In the genomic region with DNA sequence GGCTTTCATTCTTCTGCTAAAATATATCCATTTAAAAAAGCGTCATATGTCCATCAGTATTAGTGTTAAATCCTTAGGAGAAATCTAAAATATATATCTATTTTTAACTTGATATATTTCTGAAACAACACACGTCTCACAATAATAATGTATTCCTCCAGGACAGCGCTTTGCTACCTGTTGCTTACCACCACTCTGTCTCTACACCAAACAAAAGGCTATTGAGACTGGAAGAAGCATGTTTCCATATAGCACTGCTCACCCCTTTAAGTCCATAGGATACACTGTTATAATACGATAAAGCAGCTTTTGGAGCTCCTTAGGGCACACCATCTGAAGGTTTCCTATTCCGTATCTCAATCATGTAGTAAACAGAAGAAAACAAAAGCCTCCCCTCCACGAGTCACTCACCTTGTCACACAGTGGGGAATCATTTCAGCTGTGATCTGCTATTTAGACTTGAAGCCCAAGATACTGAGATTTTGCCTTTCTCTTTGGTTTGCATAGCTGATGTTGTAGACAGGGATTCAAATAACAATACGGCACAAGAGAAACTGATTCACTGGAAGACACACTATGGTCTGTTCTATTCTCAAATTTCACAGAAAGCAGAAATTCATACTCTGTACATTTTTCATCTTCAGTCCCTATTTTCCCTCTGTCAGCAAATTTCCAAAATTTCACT, we compare ENCODE assay signal across 12 cellular contexts.
A peak's percentile ranks its signal among the peaks of the same experiment; 100 is the strongest.
DNase-seq lines count a peak whose midpoint lies in the region; ATAC-seq and TF ChIP-seq lines count a peak whose summit lies in the region.
"Had no signal": no experiment of that assay in that cellular context is flagged by ENCODE, and none has a peak within 500 bp of the region (broad histone marks: within the 10 kb centered on the region; RNA-seq: fewer than 3 reads in every experiment).

No MANE protein-coding gene starts in this region.

- TF ChIP-seq POLR2A in sigmoid colon (IDR thresholded peaks at IDR 0.05) = no peak

- H3K9me3 ChIP-seq in iPS-20b (ENCODE audit: insufficient read depth, low read depth, low read length) (no peaks in the 10 kb centered on the region), sigmoid colon (no peaks in the 10 kb centered on the region)

- intact Hi-C loops in sigmoid colon (cut with DNase I) = loop anchor here (5.0 to 10.0 kb wide), 4 partner anchors 78 to 1234 kb away; partner anchors contain the start of genes TCF4 and TXNL1

- ATAC-seq in HG03442 (IDR thresholded peaks at IDR 0.05; ENCODE audit: unreplicated experiment) (no peak), GM19395 (IDR thresholded peaks at IDR 0.05; ENCODE audit: unreplicated experiment) (no peak), HG02588 (IDR thresholded peaks at IDR 0.05; ENCODE audit: unreplicated experiment) (no peak)

- H3K9ac ChIP-seq in iPS-20b (ENCODE audit: low read depth, low read length) = peak overlapping the region; percentile 25; the same call in 1 of the 2 replicates

- no peaks in the 10 kb centered on the region for H3K27me3 ChIP-seq in iPS-20b (ENCODE audit: insufficient read depth, low read length)
- no peaks in the 10 kb centered on the region for H3K27me3 ChIP-seq in sigmoid colon

- no peak for TF ChIP-seq CTCF in AG09309 (IDR thresholded peaks at IDR 0.05; ENCODE audit: control insufficient read depth, insufficient read depth, low read depth, low read length, missing control alignments)
- TF ChIP-seq CTCF in sigmoid colon (IDR thresholded peaks at IDR 0.05) = no peak

- DNase-seq in AG09309 (ENCODE audit: low read depth) (no peak), sigmoid colon (no peak)
- DNase-seq in activated CD8-positive, alpha-beta memory T cell treated with anti-CD3 and anti-CD28 coated beads, Interleukin-2, amount 50 U/mL, for 48 hours = no peak
- DNase-seq: mammary epithelial cell; NCI-H82; stimulated activated CD4-positive, alpha-beta T cell treated with anti-CD3 and anti-CD28 coated beads, Interleukin-4, amount 100 ng/mL, for 4 hours had no signal

- H3K4me1 ChIP-seq in iPS-20b (ENCODE audit: insufficient read depth, low read length) = peaks cover 61% of the 10 kb centered on the region
- peaks cover 0 to 67% (median 37%) of the 10 kb centered on the region in 4 donors for H3K4me1 ChIP-seq in sigmoid colon

- peak overlapping the region; percentile 98 for H3K27ac ChIP-seq in angular gyrus (ENCODE audit: low read depth, low read length)
- no peak overlapping the region for H3K27ac ChIP-seq in iPS-20b (ENCODE audit: low read length)
- peak overlapping the region; percentile 73 to 83 (median 78) for H3K27ac ChIP-seq in sigmoid colon
- H3K27ac ChIP-seq: epithelial cell of prostate had no signal

- no peaks in the 10 kb centered on the region for H3K36me3 ChIP-seq in iPS-20b (ENCODE audit: insufficient read depth, low read depth, low read length)
- no peaks in the 10 kb centered on the region for H3K36me3 ChIP-seq in sigmoid colon

- no peak for TF ChIP-seq EP300 in sigmoid colon (IDR thresholded peaks at IDR 0.05)

- 64 to 76% methylated on average over 7 of the region's 7 CpGs for WGBS in sigmoid colon, 2 donors

- H3K4me3 ChIP-seq in AG09309 (ENCODE audit: control insufficient read depth, low read depth, low read length) (peak overlapping the region; percentile 38), iPS-20b (ENCODE audit: low read length) (peak overlapping the region; percentile 27; the same call in 1 of the 2 replicates), sigmoid colon (peak overlapping the region; percentile 4 to 42 (median 40))
